8 cellular contexts compared by ENCODE assay signal in the genomic region with DNA sequence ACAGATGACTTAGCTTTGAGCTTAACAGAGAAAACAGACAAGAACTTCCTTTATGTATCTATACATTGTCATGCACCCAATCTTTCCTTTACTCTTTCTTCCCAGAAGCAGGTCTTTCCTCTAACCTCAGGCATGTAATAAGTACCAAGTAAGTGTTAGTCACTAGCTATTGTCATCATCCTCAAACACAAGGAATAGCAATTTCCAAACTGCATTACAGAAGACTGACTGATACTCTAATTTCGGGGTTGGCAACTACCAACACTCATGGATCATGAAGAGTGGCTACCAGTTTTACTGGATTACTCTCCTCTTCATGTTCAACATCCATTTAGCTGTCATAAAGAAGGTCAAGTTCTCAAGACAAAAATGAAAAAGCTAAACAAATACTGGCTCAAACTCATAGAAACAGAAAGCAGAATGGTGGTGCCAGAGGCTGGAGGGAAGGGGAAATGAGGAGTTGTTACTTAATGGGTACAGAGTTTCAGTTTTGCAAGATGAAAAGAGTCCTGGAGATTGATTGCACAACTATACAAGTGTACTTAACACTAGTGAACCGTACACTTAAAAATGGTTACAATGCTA.
DNase-seq lines count a peak whose midpoint lies in the region; ATAC-seq and TF ChIP-seq lines count a peak whose summit lies in the region.

No MANE protein-coding gene starts in this region.

- peak overlapping the region; percentile 17 for H3K27ac ChIP-seq in foreskin keratinocyte
- no peak overlapping the region for H3K27ac ChIP-seq in prostate gland

- peaks cover 44% of the 10 kb centered on the region for H3K4me1 ChIP-seq in foreskin keratinocyte
- no peaks in the 10 kb centered on the region for H3K4me1 ChIP-seq in prostate gland (replicated peaks)

- H3K36me3 ChIP-seq in prostate gland: no peaks in the 10 kb centered on the region

- no peak overlapping the region for H3K4me3 ChIP-seq in prostate gland

- H3K9me3 ChIP-seq in prostate gland: no peaks in the 10 kb centered on the region

- TF ChIP-seq CTCF in foreskin keratinocyte (conservative IDR thresholded peaks at IDR 0.05) (no peak), prostate gland (IDR thresholded peaks at IDR 0.05) (no peak)

- H3K27me3 ChIP-seq in foreskin keratinocyte (no peaks in the 10 kb centered on the region), prostate gland (replicated peaks; ENCODE audit: insufficient read depth) (no peaks in the 10 kb centered on the region)

- CTCF ChIA-PET in activated CD4-positive, alpha-beta T cell treated with anti-CD3 and anti-CD28 coated beads for 36 hours (lab: Charles Lee): interaction anchor here (0.5 to 1.5 kb wide), 10 partner anchors 10 to 240 kb away, joined by 3 to 8 read pairs (median 3); no protein-coding TSS in a partner anchor

- POLR2A ChIA-PET in activated CD4-positive, alpha-beta T cell treated with anti-CD3 and anti-CD28 coated beads for 36 hours (lab: Charles Lee): interaction anchor here (0.5 to 1.5 kb wide), 15 partner anchors 16 to 136 kb away, joined by 3 to 14 read pairs (median 5); partner anchors contain the start of gene SIK3

- no peaks in the 10 kb centered on the region for H3K9me3 Mint-ChIP-seq in activated CD4-positive, alpha-beta T cell treated with anti-CD3 and anti-CD28 coated beads for 36 hours (ENCODE audit: low read depth)

- no peaks in the 10 kb centered on the region for H3K27me3 Mint-ChIP-seq in activated CD4-positive, alpha-beta T cell treated with anti-CD3 and anti-CD28 coated beads for 36 hours

- peak; percentile 31 for DNase-seq in activated CD4-positive, alpha-beta T cell treated with anti-CD3 and anti-CD28 coated beads for 36 hours
- no peak for DNase-seq in activated CD4-positive, alpha-beta T cell treated with anti-CD3 and anti-CD28 coated beads, Interleukin-2, amount 50 U/mL, for 1 hour
- DNase-seq in SW480 (ENCODE audit: low spot score) (peak; percentile 18), foreskin keratinocyte (peak; percentile 88 to 95), prostate gland (ENCODE audit: low spot score) (no peak), NCI-H526 (lab: John Stamatoyannopoulos, UW) (no peak)
- no peak for DNase-seq in stimulated activated naive CD8-positive, alpha-beta T cell treated with anti-CD3 and anti-CD28 coated beads, Interleukin-15, Interleukin-2, amounts not matched to agents 100 U/mL and 50 U/mL, for 24 hours

- TF ChIP-seq POLR2A in prostate gland (IDR thresholded peaks at IDR 0.05): no peak

- peaks cover 71% of the 10 kb centered on the region for H3K4me1 Mint-ChIP-seq in activated CD4-positive, alpha-beta T cell treated with anti-CD3 and anti-CD28 coated beads for 36 hours

- peak overlapping the region; percentile 30 for H3K4me3 Mint-ChIP-seq in activated CD4-positive, alpha-beta T cell treated with anti-CD3 and anti-CD28 coated beads for 36 hours

- intact Hi-C loops in activated CD4-positive, alpha-beta T cell treated with anti-CD3 and anti-CD28 coated beads for 36 hours (cut with DNase I, micrococcal nuclease): loop anchor here (1.0 to 5.0 kb wide), 15 partner anchors 16 to 244 kb away; partner anchors contain the start of gene SIK3 (in 1 of the 2)
- intact Hi-C loops in prostate gland (cut with DNase I): no loop called here

- peak; percentile 82 for ATAC-seq in activated CD4-positive, alpha-beta T cell treated with anti-CD3 and anti-CD28 coated beads for 36 hours
- ATAC-seq in HG03342 (IDR thresholded peaks at IDR 0.05; ENCODE audit: unreplicated experiment) (peak; percentile 75), foreskin keratinocyte (peak; percentile 94)
- ATAC-seq in stimulated activated naive CD8-positive, alpha-beta T cell treated with anti-CD3 and anti-CD28 coated beads, Interleukin-15, Interleukin-2, amounts not matched to agents 100 U/mL and 50 U/mL, for 24 hours: peak; percentile 81

- peaks cover 11% of the 10 kb centered on the region for H3K36me3 Mint-ChIP-seq in activated CD4-positive, alpha-beta T cell treated with anti-CD3 and anti-CD28 coated beads for 36 hours (ENCODE audit: low read depth)

- H3K27ac Mint-ChIP-seq in activated CD4-positive, alpha-beta T cell treated with anti-CD3 and anti-CD28 coated beads for 36 hours: peak overlapping the region; percentile 76

- 64% methylated on average over 2 of the region's 2 CpGs for whole genome bisulfite sequencing in prostate gland

Comparison
In these comparisons a context has a peak if more than half of its experiments do, and no peak if none do; other contexts are left out.
1. DNase-seq: peak in activated CD4-positive, alpha-beta T cell treated with anti-CD3 and anti-CD28 coated beads for 36 hours (single experiment), SW480 (single experiment) and foreskin keratinocyte (2 of 2); none in activated CD4-positive, alpha-beta T cell treated with anti-CD3 and anti-CD28 coated beads, Interleukin-2, amount 50 U/mL, for 1 hour (single experiment), stimulated activated naive CD8-positive, alpha-beta T cell treated with anti-CD3 and anti-CD28 coated beads, Interleukin-15, Interleukin-2, amounts not matched to agents 100 U/mL and 50 U/mL, for 24 hours (single experiment), prostate gland (single experiment) and NCI-H526 (0 of 2).
2. Peak in every context shown above with its lines, with median percentiles within 50 percentile points of each other: ATAC-seq.